Comparison of ENCODE assay signal across 9 cellular contexts in genomic region chr10:11631890-11632587, GRCh38. TPM values are rescaled to one million over a fixed set of nuclear protein-coding genes. Genes with fewer than 3 reads are reported as not detected.
DNase-seq lines count a peak whose midpoint lies in the region; ATAC-seq, FAIRE-seq and TF ChIP-seq lines count a peak whose summit lies in the region.
"Had no signal": no experiment of that assay in that cellular context is flagged by ENCODE, and none has a peak within 500 bp of the region (broad histone marks: within the 10 kb centered on the region; RNA-seq: fewer than 3 reads in every experiment).

No MANE protein-coding gene starts in this region.

- H3K4me3 ChIP-seq in Jurkat, Clone E6-1 (ENCODE audit: low read length): no peak overlapping the region
- H3K4me3 ChIP-seq in kidney (ENCODE audit: low read length in 2 of 2): peak overlapping the region; percentile 22 to 45
- no peak overlapping the region for H3K4me3 ChIP-seq in osteoblast (ENCODE audit: insufficient read depth, low read length)

- no peaks in the 10 kb centered on the region for H3K4me1 ChIP-seq in kidney (ENCODE audit: control insufficient read depth in 1 of 2, insufficient read depth in 1 of 2, low read depth in 1 of 2, low read length in 2 of 2)
- no peaks in the 10 kb centered on the region for H3K4me1 ChIP-seq in osteoblast (ENCODE audit: insufficient read depth, low read length)

- no peak overlapping the region for H3K27ac ChIP-seq in kidney (ENCODE audit: low read depth in 2 of 2, low read length in 2 of 2)
- H3K27ac ChIP-seq in osteoblast (ENCODE audit: low read depth, low read length): no peak overlapping the region
- H3K27ac ChIP-seq: HL-60 had no signal

- no peaks in the 10 kb centered on the region for H3K36me3 ChIP-seq in kidney (ENCODE audit: control insufficient read depth in 1 of 2, insufficient read depth in 2 of 2, low read length in 2 of 2)
- no peaks in the 10 kb centered on the region for H3K36me3 ChIP-seq in osteoblast (ENCODE audit: insufficient read depth, low read length)

- H3K79me2 ChIP-seq in osteoblast (ENCODE audit: insufficient read depth, low read length): no peaks in the 10 kb centered on the region

- H3K27me3 ChIP-seq in osteoblast (ENCODE audit: insufficient read depth, low read length): no peaks in the 10 kb centered on the region

- H4K20me1 ChIP-seq in osteoblast (ENCODE audit: insufficient read depth, low read length): no peaks in the 10 kb centered on the region

- H3K9me3 ChIP-seq in kidney (ENCODE audit: control insufficient read depth in 1 of 2, low read length in 2 of 2) (no peaks in the 10 kb centered on the region), osteoblast (ENCODE audit: low read depth, low read length) (no peaks in the 10 kb centered on the region)

- intact Hi-C loops in kidney (cut with DNase I): no loop called here

- DNase-seq in Jurkat, Clone E6-1 (ENCODE audit: low read depth, low spot score): peak; percentile 42
- no peak for DNase-seq in kidney
- no peak for DNase-seq in effector CD8-positive, alpha-beta T cell (lab: John Stamatoyannopoulos, UW)
- no peak for DNase-seq in glomerular visceral epithelial cell (ENCODE audit: extremely low spot score)
- no peak for DNase-seq in osteoblast (ENCODE audit: insufficient read length, low spot score, missing footprints)
- DNase-seq in activated gamma-delta T cell (lab: John Stamatoyannopoulos, UW): no peak

- no peak overlapping the region for H2AFZ ChIP-seq in osteoblast (ENCODE audit: low read length)

- peak; percentile 95 for ATAC-seq in GM18519 (IDR thresholded peaks at IDR 0.05; ENCODE audit: low FRiP score, unreplicated experiment)
- ATAC-seq in GM21717 (IDR thresholded peaks at IDR 0.05; ENCODE audit: unreplicated experiment): peak; percentile 95

- no peak overlapping the region for H3K4me2 ChIP-seq in osteoblast (ENCODE audit: insufficient read depth, low read length)

- TF ChIP-seq CTCF in kidney (IDR thresholded peaks at IDR 0.05; ENCODE audit: borderline replicate concordance, extremely low read depth, insufficient read depth) (no peak), osteoblast (IDR thresholded peaks at IDR 0.05; ENCODE audit: extremely low read depth, low read depth, low read length) (no peak)

- H3K9ac ChIP-seq in kidney (ENCODE audit: low read length in 2 of 2): no peak overlapping the region

- no peak for FAIRE-seq in kidney (lab: Jason Lieb, UNC)

RNA-seq across cellular contexts. Expression of gene USP6NL, which starts 20.6 kb away (rescaled TPM):
- polyA plus RNA-seq in Jurkat, Clone E6-1 (2012; ENCODE audit: insufficient read depth, insufficient read length): 12.9 TPM
- total RNA-seq in kidney (17.7 TPM), osteoblast (13.8 and 14.1 TPM in 2 replicates)
- polyA plus RNA-seq in kidney (ENCODE audit: insufficient read depth, low read depth, low replicate concordance): 4.5 TPM

Comparison
In these comparisons a context has a peak if more than half of its experiments do, and no peak if none do; other contexts are left out.
1. H3K4me3 ChIP-seq: peak in kidney (2 of 2); none in Jurkat, Clone E6-1 (single experiment) and osteoblast (single experiment).